ENCODE assay signal across 1 cellular context in the genomic region with DNA sequence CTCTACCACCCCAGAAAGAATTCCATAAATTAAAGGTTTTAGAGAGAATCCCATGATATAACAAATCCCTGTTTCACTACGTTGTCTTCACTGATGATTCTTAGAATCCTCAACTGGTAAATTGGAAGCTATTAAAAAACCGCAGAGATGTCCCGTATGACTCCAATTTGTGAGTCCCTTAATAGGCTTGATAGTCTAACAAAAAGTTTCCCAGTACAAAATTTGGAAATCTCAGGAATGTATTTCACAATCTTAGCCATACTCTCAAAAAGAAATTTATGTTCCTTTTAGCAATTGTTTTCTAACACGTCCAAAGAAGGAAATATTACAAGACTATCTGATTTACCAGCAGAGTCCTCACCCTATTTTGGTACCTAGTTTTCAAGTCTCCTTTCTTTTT.
TF ChIP-seq lines count a peak whose summit lies in the region.

No MANE protein-coding gene starts in this region.

TF ChIP-seq in IMR-90, 13 proteins besides CTCF, POLR2A, EP300 and RAD21:
- TF ChIP-seq, protein P1, sequence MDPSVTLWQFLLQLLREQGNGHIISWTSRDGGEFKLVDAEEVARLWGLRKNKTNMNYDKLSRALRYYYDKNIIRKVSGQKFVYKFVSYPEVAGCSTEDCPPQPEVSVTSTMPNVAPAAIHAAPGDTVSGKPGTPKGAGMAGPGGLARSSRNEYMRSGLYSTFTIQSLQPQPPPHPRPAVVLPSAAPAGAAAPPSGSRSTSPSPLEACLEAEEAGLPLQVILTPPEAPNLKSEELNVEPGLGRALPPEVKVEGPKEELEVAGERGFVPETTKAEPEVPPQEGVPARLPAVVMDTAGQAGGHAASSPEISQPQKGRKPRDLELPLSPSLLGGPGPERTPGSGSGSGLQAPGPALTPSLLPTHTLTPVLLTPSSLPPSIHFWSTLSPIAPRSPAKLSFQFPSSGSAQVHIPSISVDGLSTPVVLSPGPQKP (IDR thresholded peaks at IDR 0.05; ENCODE audit: borderline replicate concordance, low read depth, low read length), result no peak
- peak; percentile 81 for TF ChIP-seq CEBPB (IDR thresholded peaks at IDR 0.05; ENCODE audit: low read depth, low read length)
